1 cellular context compared by ENCODE assay signal in the genomic region with DNA sequence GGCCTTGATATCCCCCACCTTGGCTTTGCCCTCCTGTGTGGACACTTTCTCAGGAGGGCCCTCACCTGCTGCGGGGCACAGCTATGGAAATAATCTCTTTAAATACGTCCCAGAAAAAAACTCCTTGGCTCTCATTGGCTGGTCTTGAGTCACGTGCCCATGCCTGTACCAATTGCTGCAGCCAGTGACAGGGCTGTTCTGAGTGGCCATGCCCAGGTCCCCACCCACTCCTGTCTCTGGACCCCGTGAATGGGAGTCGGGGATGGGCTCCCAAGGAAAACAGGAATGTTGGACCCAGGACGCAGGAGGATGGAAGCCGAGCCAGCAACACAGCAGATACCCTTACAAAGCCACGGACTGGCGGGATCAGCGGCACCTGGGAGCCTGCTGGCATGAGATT.
TF ChIP-seq lines count a peak whose summit lies in the region.

No MANE protein-coding gene starts in this region.

TF ChIP-seq in GM23338, 12 proteins besides CTCF, POLR2A, EP300 and RAD21 (continued from another document):
- TF ChIP-seq, protein P1, sequence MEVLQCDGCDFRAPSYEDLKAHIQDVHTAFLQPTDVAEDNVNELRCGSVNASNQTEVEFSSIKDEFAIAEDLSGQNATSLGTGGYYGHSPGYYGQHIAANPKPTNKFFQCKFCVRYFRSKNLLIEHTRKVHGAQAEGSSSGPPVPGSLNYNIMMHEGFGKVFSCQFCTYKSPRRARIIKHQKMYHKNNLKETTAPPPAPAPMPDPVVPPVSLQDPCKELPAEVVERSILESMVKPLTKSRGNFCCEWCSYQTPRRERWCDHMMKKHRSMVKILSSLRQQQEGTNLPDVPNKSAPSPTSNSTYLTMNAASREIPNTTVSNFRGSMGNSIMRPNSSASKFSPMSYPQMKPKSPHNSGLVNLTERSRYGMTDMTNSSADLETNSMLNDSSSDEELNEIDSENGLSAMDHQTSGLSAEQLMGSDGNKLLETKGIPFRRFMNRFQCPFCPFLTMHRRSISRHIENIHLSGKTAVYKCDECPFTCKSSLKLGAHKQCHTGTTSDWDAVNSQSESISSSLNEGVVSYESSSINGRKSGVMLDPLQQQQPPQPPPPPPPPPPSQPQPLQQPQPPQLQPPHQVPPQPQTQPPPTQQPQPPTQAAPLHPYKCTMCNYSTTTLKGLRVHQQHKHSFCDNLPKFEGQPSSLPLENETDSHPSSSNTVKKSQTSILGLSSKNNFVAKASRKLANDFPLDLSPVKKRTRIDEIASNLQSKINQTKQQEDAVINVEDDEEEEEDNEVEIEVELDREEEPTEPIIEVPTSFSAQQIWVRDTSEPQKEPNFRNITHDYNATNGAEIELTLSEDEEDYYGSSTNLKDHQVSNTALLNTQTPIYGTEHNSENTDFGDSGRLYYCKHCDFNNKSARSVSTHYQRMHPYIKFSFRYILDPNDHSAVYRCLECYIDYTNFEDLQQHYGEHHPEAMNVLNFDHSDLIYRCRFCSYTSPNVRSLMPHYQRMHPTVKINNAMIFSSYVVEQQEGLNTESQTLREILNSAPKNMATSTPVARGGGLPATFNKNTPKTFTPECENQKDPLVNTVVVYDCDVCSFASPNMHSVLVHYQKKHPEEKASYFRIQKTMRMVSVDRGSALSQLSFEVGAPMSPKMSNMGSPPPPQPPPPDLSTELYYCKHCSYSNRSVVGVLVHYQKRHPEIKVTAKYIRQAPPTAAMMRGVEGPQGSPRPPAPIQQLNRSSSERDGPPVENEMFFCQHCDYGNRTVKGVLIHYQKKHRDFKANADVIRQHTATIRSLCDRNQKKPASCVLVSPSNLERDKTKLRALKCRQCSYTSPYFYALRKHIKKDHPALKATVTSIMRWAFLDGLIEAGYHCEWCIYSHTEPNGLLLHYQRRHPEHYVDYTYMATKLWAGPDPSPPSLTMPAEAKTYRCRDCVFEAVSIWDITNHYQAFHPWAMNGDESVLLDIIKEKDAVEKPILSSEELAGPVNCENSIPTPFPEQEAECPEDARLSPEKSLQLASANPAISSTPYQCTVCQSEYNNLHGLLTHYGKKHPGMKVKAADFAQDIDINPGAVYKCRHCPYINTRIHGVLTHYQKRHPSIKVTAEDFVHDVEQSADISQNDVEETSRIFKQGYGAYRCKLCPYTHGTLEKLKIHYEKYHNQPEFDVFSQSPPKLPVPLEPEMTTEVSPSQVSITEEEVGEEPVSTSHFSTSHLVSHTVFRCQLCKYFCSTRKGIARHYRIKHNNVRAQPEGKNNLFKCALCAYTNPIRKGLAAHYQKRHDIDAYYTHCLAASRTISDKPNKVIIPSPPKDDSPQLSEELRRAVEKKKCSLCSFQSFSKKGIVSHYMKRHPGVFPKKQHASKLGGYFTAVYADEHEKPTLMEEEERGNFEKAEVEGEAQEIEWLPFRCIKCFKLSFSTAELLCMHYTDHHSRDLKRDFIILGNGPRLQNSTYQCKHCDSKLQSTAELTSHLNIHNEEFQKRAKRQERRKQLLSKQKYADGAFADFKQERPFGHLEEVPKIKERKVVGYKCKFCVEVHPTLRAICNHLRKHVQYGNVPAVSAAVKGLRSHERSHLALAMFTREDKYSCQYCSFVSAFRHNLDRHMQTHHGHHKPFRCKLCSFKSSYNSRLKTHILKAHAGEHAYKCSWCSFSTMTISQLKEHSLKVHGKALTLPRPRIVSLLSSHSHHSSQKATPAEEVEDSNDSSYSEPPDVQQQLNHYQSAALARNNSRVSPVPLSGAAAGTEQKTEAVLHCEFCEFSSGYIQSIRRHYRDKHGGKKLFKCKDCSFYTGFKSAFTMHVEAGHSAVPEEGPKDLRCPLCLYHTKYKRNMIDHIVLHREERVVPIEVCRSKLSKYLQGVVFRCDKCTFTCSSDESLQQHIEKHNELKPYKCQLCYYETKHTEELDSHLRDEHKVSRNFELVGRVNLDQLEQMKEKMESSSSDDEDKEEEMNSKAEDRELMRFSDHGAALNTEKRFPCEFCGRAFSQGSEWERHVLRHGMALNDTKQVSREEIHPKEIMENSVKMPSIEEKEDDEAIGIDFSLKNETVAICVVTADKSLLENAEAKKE (CRISPR knock-in tag; IDR thresholded peaks at IDR 0.05) = no peak
- TF ChIP-seq EZH2 (IDR thresholded peaks at IDR 0.05; ENCODE audit: low read depth, unreplicated experiment) = no peak
- no peak for TF ChIP-seq NANOG (IDR thresholded peaks at IDR 0.05; ENCODE audit: borderline replicate concordance)
- no peak for TF ChIP-seq ZNF331 (CRISPR knock-in tag; IDR thresholded peaks at IDR 0.05; ENCODE audit: low read depth)
- TF ChIP-seq, protein P2, sequence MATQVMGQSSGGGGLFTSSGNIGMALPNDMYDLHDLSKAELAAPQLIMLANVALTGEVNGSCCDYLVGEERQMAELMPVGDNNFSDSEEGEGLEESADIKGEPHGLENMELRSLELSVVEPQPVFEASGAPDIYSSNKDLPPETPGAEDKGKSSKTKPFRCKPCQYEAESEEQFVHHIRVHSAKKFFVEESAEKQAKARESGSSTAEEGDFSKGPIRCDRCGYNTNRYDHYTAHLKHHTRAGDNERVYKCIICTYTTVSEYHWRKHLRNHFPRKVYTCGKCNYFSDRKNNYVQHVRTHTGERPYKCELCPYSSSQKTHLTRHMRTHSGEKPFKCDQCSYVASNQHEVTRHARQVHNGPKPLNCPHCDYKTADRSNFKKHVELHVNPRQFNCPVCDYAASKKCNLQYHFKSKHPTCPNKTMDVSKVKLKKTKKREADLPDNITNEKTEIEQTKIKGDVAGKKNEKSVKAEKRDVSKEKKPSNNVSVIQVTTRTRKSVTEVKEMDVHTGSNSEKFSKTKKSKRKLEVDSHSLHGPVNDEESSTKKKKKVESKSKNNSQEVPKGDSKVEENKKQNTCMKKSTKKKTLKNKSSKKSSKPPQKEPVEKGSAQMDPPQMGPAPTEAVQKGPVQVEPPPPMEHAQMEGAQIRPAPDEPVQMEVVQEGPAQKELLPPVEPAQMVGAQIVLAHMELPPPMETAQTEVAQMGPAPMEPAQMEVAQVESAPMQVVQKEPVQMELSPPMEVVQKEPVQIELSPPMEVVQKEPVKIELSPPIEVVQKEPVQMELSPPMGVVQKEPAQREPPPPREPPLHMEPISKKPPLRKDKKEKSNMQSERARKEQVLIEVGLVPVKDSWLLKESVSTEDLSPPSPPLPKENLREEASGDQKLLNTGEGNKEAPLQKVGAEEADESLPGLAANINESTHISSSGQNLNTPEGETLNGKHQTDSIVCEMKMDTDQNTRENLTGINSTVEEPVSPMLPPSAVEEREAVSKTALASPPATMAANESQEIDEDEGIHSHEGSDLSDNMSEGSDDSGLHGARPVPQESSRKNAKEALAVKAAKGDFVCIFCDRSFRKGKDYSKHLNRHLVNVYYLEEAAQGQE (IDR thresholded peaks at IDR 0.05; ENCODE audit: unreplicated experiment) = no peak
- TF ChIP-seq ZNF114 (CRISPR knock-in tag; IDR thresholded peaks at IDR 0.05) = no peak
- TF ChIP-seq, protein P3, sequence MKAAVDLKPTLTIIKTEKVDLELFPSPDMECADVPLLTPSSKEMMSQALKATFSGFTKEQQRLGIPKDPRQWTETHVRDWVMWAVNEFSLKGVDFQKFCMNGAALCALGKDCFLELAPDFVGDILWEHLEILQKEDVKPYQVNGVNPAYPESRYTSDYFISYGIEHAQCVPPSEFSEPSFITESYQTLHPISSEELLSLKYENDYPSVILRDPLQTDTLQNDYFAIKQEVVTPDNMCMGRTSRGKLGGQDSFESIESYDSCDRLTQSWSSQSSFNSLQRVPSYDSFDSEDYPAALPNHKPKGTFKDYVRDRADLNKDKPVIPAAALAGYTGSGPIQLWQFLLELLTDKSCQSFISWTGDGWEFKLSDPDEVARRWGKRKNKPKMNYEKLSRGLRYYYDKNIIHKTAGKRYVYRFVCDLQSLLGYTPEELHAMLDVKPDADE (IDR thresholded peaks at IDR 0.05) = no peak
